Comparison of ENCODE assay signal across 15 cellular contexts in genomic region chr4:48665555-48666186, GRCh38.
DNase-seq lines count a peak whose midpoint lies in the region; ATAC-seq and TF ChIP-seq lines count a peak whose summit lies in the region.
"Had no signal": no experiment of that assay in that cellular context is flagged by ENCODE, and none has a peak within 500 bp of the region (broad histone marks: within the 10 kb centered on the region; RNA-seq: fewer than 3 reads in every experiment).

No MANE protein-coding gene starts in this region.

- TF ChIP-seq EP300 in transverse colon (IDR thresholded peaks at IDR 0.05; ENCODE audit: low read depth), result no peak

- H3K9me3 ChIP-seq in left ventricle myocardium inferior (replicated peaks) (peaks cover 15% of the 10 kb centered on the region), right atrium auricular region (no peaks in the 10 kb centered on the region), RWPE2 (ENCODE audit: severe bottlenecking) (no peaks in the 10 kb centered on the region), transverse colon (peaks cover 0 to 8% of the 10 kb centered on the region in 2 donors)
- H3K9me3 ChIP-seq: SK-N-SH had no signal

- H3K36me3 ChIP-seq in left ventricle myocardium inferior (peaks cover 3% of the 10 kb centered on the region), right atrium auricular region (no peaks in the 10 kb centered on the region), RWPE2 (ENCODE audit: low read depth) (0 out of 2 replicates have a peak, but pooled peaks cover 3% of the 10 kb centered on the region), transverse colon (no peaks in the 10 kb centered on the region)

- no peak for TF ChIP-seq CTCF in left ventricle myocardium inferior (IDR thresholded peaks at IDR 0.05; ENCODE audit: borderline replicate concordance)
- no peak for TF ChIP-seq CTCF in right atrium auricular region (IDR thresholded peaks at IDR 0.05)
- TF ChIP-seq CTCF in RWPE2 (IDR thresholded peaks at IDR 0.05; ENCODE audit: poor library complexity, severe bottlenecking), result no peak
- no peak for TF ChIP-seq CTCF in foreskin keratinocyte (conservative IDR thresholded peaks at IDR 0.05)
- no peak for TF ChIP-seq CTCF in transverse colon (IDR thresholded peaks at IDR 0.05)

- no peak for DNase-seq in left ventricle myocardium inferior
- DNase-seq in right atrium auricular region (ENCODE audit: low spot score), result no peak
- DNase-seq in RWPE2 (ENCODE audit: low spot score), result no peak
- peak; percentile 49 to 73 for DNase-seq in foreskin keratinocyte
- no peak for DNase-seq in transverse colon
- no peak for DNase-seq in erythroblast (lab: John Stamatoyannopoulos, UW)
- DNase-seq in cerebellum (ENCODE audit: low spot score), result no peak
- DNase-seq: anterior cingulate cortex, DMS53, foreskin melanocyte, NCI-H1048, NCI-H2171, posterior cingulate gyrus, SK-N-SH had no signal

- ATAC-seq in RWPE2 (ENCODE audit: low read depth), result peak; percentile 76
- peak; percentile 81 for ATAC-seq in foreskin keratinocyte
- ATAC-seq in GM21737 (IDR thresholded peaks at IDR 0.05; ENCODE audit: unreplicated experiment), result no peak

- intact Hi-C loops in left ventricle myocardium inferior (cut with micrococcal nuclease), result no loop called here
- intact Hi-C loops in transverse colon (cut with DNase I; ENCODE audit: low total_unique reads), result no loop called here

- 57 to 65% methylated on average over 3 to 4 of the region's 4 CpGs for WGBS in transverse colon (ENCODE audit: low coverage in 1 of 2), 2 donors

- in situ Hi-C loops in transverse colon (cut with MboI; ENCODE audit: low pct_ligation_motif_present in 1 of 4, low pct_unique_long_range_greater_than_20kb in 1 of 4, low sequenced_read_pairs in 3 of 4), result loop anchor here in 1 of 4 donors (10.0 kb wide), 1 partner anchor 61 kb away; no protein-coding TSS in a partner anchor

- H3K27me3 ChIP-seq in left ventricle myocardium inferior (ENCODE audit: low read depth) (no peaks in the 10 kb centered on the region), right atrium auricular region (no peaks in the 10 kb centered on the region), RWPE2 (ENCODE audit: insufficient read depth, poor library complexity, severe bottlenecking) (no peaks in the 10 kb centered on the region), foreskin keratinocyte (no peaks in the 10 kb centered on the region), transverse colon (no peaks in the 10 kb centered on the region)

- H3K4me1 ChIP-seq in left ventricle myocardium inferior (peaks cover 54% of the 10 kb centered on the region), right atrium auricular region (peaks cover 0 to 36% of the 10 kb centered on the region in 2 donors), RWPE2 (ENCODE audit: insufficient read depth, poor library complexity, severe bottlenecking) (peaks cover 50% of the 10 kb centered on the region), foreskin keratinocyte (peaks cover 47% of the 10 kb centered on the region), transverse colon (peaks cover 10 to 83% (median 68%) of the 10 kb centered on the region in 4 donors)

- TF ChIP-seq POLR2A in transverse colon (IDR thresholded peaks at IDR 0.05) (peak; percentile 7), erythroblast (IDR thresholded peaks at IDR 0.05; ENCODE audit: low read length) (no peak)

- no peak overlapping the region for H3K4me3 ChIP-seq in left ventricle myocardium inferior
- H3K4me3 ChIP-seq in right atrium auricular region, result no peak overlapping the region
- no peak overlapping the region for H3K4me3 ChIP-seq in RWPE2 (ENCODE audit: severe bottlenecking)
- peak overlapping the region in 1 of 4 donors; percentile 19 for H3K4me3 ChIP-seq in transverse colon

- H3K27ac ChIP-seq in left ventricle myocardium inferior (replicated peaks) (peak overlapping the region; percentile 41), right atrium auricular region (peak overlapping the region in 1 of 2 donors; percentile 49), RWPE2 (ENCODE audit: poor library complexity, severe bottlenecking) (peak overlapping the region; percentile 64), foreskin keratinocyte (no peak overlapping the region), transverse colon (peak overlapping the region; percentile 70 to 84 (median 80))

Comparison
In these comparisons a context has a peak if more than half of its experiments do, and no peak if none do; other contexts are left out.
1. DNase-seq: peak in foreskin keratinocyte (2 of 2); none in left ventricle myocardium inferior (single experiment), right atrium auricular region (single experiment), RWPE2 (single experiment), transverse colon (single experiment), erythroblast (0 of 2) and cerebellum (single experiment).